ENCODE assay signal across 36 cellular contexts in genomic region chr14:33998263-33998662, GRCh38.
"Had no signal": no experiment of that assay in that cellular context is flagged by ENCODE, and none has a peak within 500 bp of the region (broad histone marks: within the 10 kb centered on the region; RNA-seq: fewer than 3 reads in every experiment).

No MANE protein-coding gene starts in this region.

- H3K9me3 Mint-ChIP-seq: activated CD4-positive, alpha-beta T cell treated with anti-CD3 and anti-CD28 coated beads, Interleukin-2, amount 10 ng/mL, durations not matched to agents 7 days and 5 days; activated CD8-positive, alpha-beta T cell treated with anti-CD3 and anti-CD28 coated beads for 36 hours; activated naive CD8-positive, alpha-beta T cell treated with anti-CD3 and anti-CD28 coated beads for 36 hours; activated T-cell treated with anti-CD3 and anti-CD28 coated beads, Interleukin-2, amount 50 U/mL, for 4 hours; activated T-helper 1 cell treated with anti-CD3 and anti-CD28 coated beads, Interleukin-12 subunit alpha, Interleukin-12 subunit beta, Interleukin-2, Interleukin-4 antibody, amounts not matched to agents 30 ng/mL and 10 ng/mL and 1 ng/mL, durations not matched to agents 14 hours and 24 hours and 36 hours; activated T-helper 2 cell treated with anti-CD3 and anti-CD28 coated beads, Interferon-gamma antibody, Interleukin-2, Interleukin-4, amounts not matched to agents 10 μg/mL and 5 μg/mL and 100 μg/mL, durations not matched to agents 14 hours and 24 hours and 36 hours; T-helper 2 cell treated with Interferon-gamma antibody and Interleukin-4, amounts not matched to agents 5 μg/mL and 100 μg/mL, for 36 hours; WTC11 had no signal

- H3K4me1 ChIP-seq: adrenal gland, body of pancreas, breast epithelium had no signal

- H3K4me1 Mint-ChIP-seq: activated CD4-positive, alpha-beta T cell treated with anti-CD3 and anti-CD28 coated beads for 36 hours; activated naive CD8-positive, alpha-beta T cell treated with anti-CD3 and anti-CD28 coated beads for 36 hours; WTC11 had no signal

- DNase-seq: activated CD4-positive, alpha-beta T cell treated with anti-CD3 and anti-CD28 coated beads for 1 hour; activated CD4-positive, alpha-beta T cell treated with anti-CD3 and anti-CD28 coated beads for 36 hours; activated CD4-positive, alpha-beta T cell treated with anti-CD3 and anti-CD28 coated beads for 48 hours; activated CD4-positive, alpha-beta T cell treated with anti-CD3 and anti-CD28 coated beads, Interleukin-2, amount 10 ng/mL, durations not matched to agents 7 days and 5 days; activated CD4-positive, alpha-beta T cell treated with anti-CD3 and anti-CD28 coated beads, Interleukin-2, amount 50 U/mL, for 48 hours; activated CD4-positive, CD25-positive, alpha-beta regulatory T cell; activated CD8-positive, alpha-beta memory T cell treated with anti-CD3 and anti-CD28 coated beads, Interleukin-2, amount 50 U/mL, for 4 hours; activated CD8-positive, alpha-beta T cell treated with anti-CD3 and anti-CD28 coated beads for 36 hours; activated effector memory CD4-positive, alpha-beta T cell treated with Interleukin-2 at 50 U/mL for 16 hours; activated gamma-delta T cell; activated naive CD4-positive, alpha-beta T cell treated with anti-CD3 and anti-CD28 coated beads, Interleukin-2, amount 50 U/mL, for 16 hours; activated naive CD4-positive, alpha-beta T cell treated with Interleukin-2 at 50 U/mL for 16 hours; activated naive CD8-positive, alpha-beta T cell treated with anti-CD3 and anti-CD28 coated beads for 36 hours; activated T-cell treated with anti-CD3 and anti-CD28 coated beads for 4 hours; activated T-cell treated with anti-CD3 and anti-CD28 coated beads, Interleukin-2, amount 50 U/mL, for 1 hour; activated T-cell treated with anti-CD3 and anti-CD28 coated beads, Interleukin-2, amount 50 U/mL, for 4 hours; activated T-cell treated with anti-CD3 and anti-CD28 coated beads, Interleukin-2, amount 50 U/mL, for 72 hours; adrenal gland; amniotic stem cell; aorta; body of pancreas; brain microvascular endothelial cell; central memory CD4-positive, alpha-beta T cell; SW 1271; T-helper 1 cell; T-helper 2 cell; T-helper 9 cell; WERI-Rb-1 had no signal

- H3K27me3 Mint-ChIP-seq: activated CD4-positive, alpha-beta T cell treated with anti-CD3 and anti-CD28 coated beads for 36 hours; activated CD8-positive, alpha-beta T cell treated with anti-CD3 and anti-CD28 coated beads for 36 hours; activated naive CD8-positive, alpha-beta T cell treated with anti-CD3 and anti-CD28 coated beads for 36 hours had no signal

- H3K27ac Mint-ChIP-seq: activated CD4-positive, alpha-beta T cell treated with anti-CD3 and anti-CD28 coated beads for 36 hours; activated CD4-positive, alpha-beta T cell treated with anti-CD3 and anti-CD28 coated beads, Interleukin-2, amount 10 ng/mL, durations not matched to agents 7 days and 5 days; activated CD8-positive, alpha-beta T cell treated with anti-CD3 and anti-CD28 coated beads for 36 hours; activated naive CD4-positive, alpha-beta T cell treated with anti-CD3 and anti-CD28 coated beads, Interleukin-2, amount 50 U/mL, for 72 hours; activated naive CD8-positive, alpha-beta T cell treated with anti-CD3 and anti-CD28 coated beads for 36 hours; activated T-cell treated with anti-CD3 and anti-CD28 coated beads, Interleukin-2, amount 50 U/mL, for 72 hours; activated T-helper 1 cell treated with anti-CD3 and anti-CD28 coated beads, Interleukin-12 subunit alpha, Interleukin-12 subunit beta, Interleukin-2, Interleukin-4 antibody, amounts not matched to agents 30 ng/mL and 10 ng/mL and 1 ng/mL, durations not matched to agents 14 hours and 24 hours and 36 hours; activated T-helper 2 cell treated with anti-CD3 and anti-CD28 coated beads, Interferon-gamma antibody, Interleukin-2, Interleukin-4, amounts not matched to agents 10 μg/mL and 5 μg/mL and 100 μg/mL, durations not matched to agents 14 hours and 24 hours and 36 hours; T-helper 1 cell treated with Interleukin-12 subunit alpha and Interleukin-12 subunit beta and Interleukin-4 antibody, amounts not matched to agents 30 μg/mL and 1 μg/mL, for 36 hours; T-helper 2 cell treated with Interferon-gamma antibody and Interleukin-4, amounts not matched to agents 5 μg/mL and 100 μg/mL, for 36 hours; WTC11 had no signal

- H3K36me3 ChIP-seq: adrenal gland, brain microvascular endothelial cell, breast epithelium, WERI-Rb-1 had no signal

- H3K4me3 Mint-ChIP-seq: activated CD4-positive, alpha-beta T cell treated with anti-CD3 and anti-CD28 coated beads for 36 hours; activated CD4-positive, alpha-beta T cell treated with anti-CD3 and anti-CD28 coated beads, Interleukin-2, amount 10 ng/mL, durations not matched to agents 7 days and 5 days; activated CD8-positive, alpha-beta T cell treated with anti-CD3 and anti-CD28 coated beads for 36 hours; activated naive CD8-positive, alpha-beta T cell treated with anti-CD3 and anti-CD28 coated beads for 36 hours; activated T-cell treated with anti-CD3 and anti-CD28 coated beads, Interleukin-2, amount 50 U/mL, for 4 hours; activated T-cell treated with anti-CD3 and anti-CD28 coated beads, Interleukin-2, amount 50 U/mL, for 72 hours; activated T-helper 1 cell treated with anti-CD3 and anti-CD28 coated beads, Interleukin-12 subunit alpha, Interleukin-12 subunit beta, Interleukin-2, Interleukin-4 antibody, amounts not matched to agents 30 ng/mL and 10 ng/mL and 1 ng/mL, durations not matched to agents 14 hours and 24 hours and 36 hours; T-helper 1 cell treated with Interleukin-12 subunit alpha and Interleukin-12 subunit beta and Interleukin-4 antibody, amounts not matched to agents 30 μg/mL and 1 μg/mL, for 36 hours; T-helper 2 cell treated with Interferon-gamma antibody and Interleukin-4, amounts not matched to agents 5 μg/mL and 100 μg/mL, for 36 hours; WTC11 had no signal

- H3K27ac ChIP-seq: adrenal gland, body of pancreas, brain microvascular endothelial cell, breast epithelium, WERI-Rb-1 had no signal

- H3K36me3 Mint-ChIP-seq: activated naive CD4-positive, alpha-beta T cell treated with anti-CD3 and anti-CD28 coated beads, Interleukin-2, amount 50 U/mL, for 72 hours; WTC11 had no signal

- H3K9me3 ChIP-seq: adrenal gland, body of pancreas, breast epithelium had no signal

- H3K4me3 ChIP-seq: adrenal gland, body of pancreas, breast epithelium had no signal

- ATAC-seq: activated CD4-positive, alpha-beta T cell treated with anti-CD3 and anti-CD28 coated beads for 36 hours; activated CD4-positive, CD25-positive, alpha-beta regulatory T cell treated with anti-CD3 and anti-CD28 coated beads, Interleukin-2, amount 50 U/mL, for 24 hours; activated CD8-positive, alpha-beta T cell treated with anti-CD3 and anti-CD28 coated beads for 36 hours; activated naive CD4-positive, alpha-beta T cell treated with anti-CD3 and anti-CD28 coated beads, Interleukin-2, amount 50 U/mL, for 72 hours; activated T-cell treated with anti-CD3 and anti-CD28 coated beads, Interleukin-2, amount 50 U/mL, for 4 hours; activated T-cell treated with anti-CD3 and anti-CD28 coated beads, Interleukin-2, amount 50 U/mL, for 72 hours; body of pancreas; WTC11 had no signal

- H3K27me3 ChIP-seq: adrenal gland, body of pancreas, brain microvascular endothelial cell, breast epithelium had no signal
